8 cellular contexts compared by ENCODE assay signal in the genomic region with DNA sequence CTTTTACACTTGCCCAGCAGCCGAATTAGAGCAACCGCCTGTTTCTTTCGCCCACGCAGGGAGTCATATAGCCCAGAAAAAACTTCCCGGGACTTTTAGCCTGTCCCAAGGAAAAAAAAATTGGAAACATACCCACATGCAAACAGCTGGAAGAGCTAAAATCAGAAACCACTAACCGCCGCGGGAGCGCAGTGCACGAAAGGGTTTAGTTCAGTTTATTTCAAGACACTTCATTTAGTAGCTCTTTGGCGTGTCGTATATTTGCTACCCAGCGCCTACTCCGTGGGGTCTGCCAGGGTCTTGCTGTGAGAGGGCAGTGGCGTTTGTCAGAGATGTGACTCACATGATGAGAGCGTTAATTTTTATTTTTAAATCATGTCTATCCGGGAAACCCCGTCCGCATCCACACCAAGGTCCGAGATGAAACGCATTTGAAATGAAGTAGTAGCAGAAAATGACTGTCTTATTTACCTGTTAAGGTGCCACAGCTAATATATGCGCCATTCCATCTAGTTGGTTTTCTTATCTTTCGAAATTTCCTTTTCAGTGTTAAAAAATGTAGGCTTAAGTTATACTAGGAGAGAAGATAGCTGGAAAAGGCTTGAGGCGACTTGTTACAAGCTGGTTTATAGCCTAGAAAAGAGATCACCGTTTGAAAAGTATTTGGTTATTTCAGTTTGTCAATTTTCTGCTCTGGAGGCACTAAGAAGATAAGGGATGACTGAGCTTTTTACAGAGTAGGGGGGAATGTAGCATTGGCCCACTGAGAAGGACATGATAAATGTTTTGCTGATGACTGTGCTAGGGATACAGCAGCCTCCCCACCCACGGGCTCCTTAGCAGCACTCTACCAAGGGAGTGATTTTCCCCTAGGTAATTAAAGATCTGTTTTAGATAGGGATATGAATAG. TPM values are rescaled to one million over a fixed set of nuclear protein-coding genes. Genes with fewer than 3 reads are reported as not detected.
DNase-seq lines count a peak whose midpoint lies in the region; ATAC-seq, FAIRE-seq and TF ChIP-seq lines count a peak whose summit lies in the region.

No MANE protein-coding gene starts in this region.

- no peak for TF ChIP-seq POLR2A in GM12891 (IDR thresholded peaks at IDR 0.05; ENCODE audit: low read depth, low read length)

- H3K27ac Mint-ChIP-seq in endothelial cell (ENCODE audit: unreplicated experiment) = no peak overlapping the region
- peak overlapping the region in 4 of 10 donors; percentile 32 to 84 (median 66) for H3K27ac Mint-ChIP-seq in naive thymus-derived CD8-positive, alpha-beta T cell

- no peak for FAIRE-seq in GM12891 (lab: Jason Lieb, UNC)

- no peak for TF ChIP-seq CTCF in endothelial cell (IDR thresholded peaks at IDR 0.05; ENCODE audit: unreplicated experiment)

- H3K36me3 Mint-ChIP-seq in endothelial cell (ENCODE audit: low read depth, unreplicated experiment) = peaks cover 3% of the 10 kb centered on the region
- no peaks in the 10 kb centered on the region for H3K36me3 Mint-ChIP-seq in naive thymus-derived CD8-positive, alpha-beta T cell

- no peaks in the 10 kb centered on the region for H3K9me3 Mint-ChIP-seq in endothelial cell (ENCODE audit: unreplicated experiment)
- H3K9me3 Mint-ChIP-seq in naive thymus-derived CD8-positive, alpha-beta T cell = no peaks in the 10 kb centered on the region

- H3K4me3 Mint-ChIP-seq in endothelial cell (ENCODE audit: unreplicated experiment) = peak overlapping the region; percentile 93
- peak overlapping the region; percentile 73 to 91 (median 84) for H3K4me3 Mint-ChIP-seq in naive thymus-derived CD8-positive, alpha-beta T cell

- POLR2A ChIA-PET in naive thymus-derived CD8-positive, alpha-beta T cell (lab: Charles Lee) = interaction anchor here (1.0 kb wide), 1 partner anchor 707 kb away, joined by 3 read pairs; no protein-coding TSS in a partner anchor

- no peak for ATAC-seq in naive thymus-derived CD8-positive, alpha-beta T cell
- no peak for ATAC-seq in HG02970 (IDR thresholded peaks at IDR 0.05; ENCODE audit: low FRiP score, unreplicated experiment)

- peaks cover 7% of the 10 kb centered on the region for H3K4me1 Mint-ChIP-seq in endothelial cell (ENCODE audit: unreplicated experiment)
- H3K4me1 Mint-ChIP-seq in naive thymus-derived CD8-positive, alpha-beta T cell = peaks cover 8 to 21% (median 20%) of the 10 kb centered on the region in 4 donors

- DNase-seq in stimulated activated CD4-positive, alpha-beta T cell treated with anti-CD3 and anti-CD28 coated beads, Interleukin-4, amount 100 ng/mL, for 24 hours = peak; percentile 3
- no peak for DNase-seq in stimulated activated CD4-positive, alpha-beta T cell treated with anti-CD3 and anti-CD28 coated beads, Interleukin-4, amount 100 ng/mL, for 4 hours
- DNase-seq in RPMI8226 = peak; percentile 3
- DNase-seq in endothelial cell (ENCODE audit: low spot score) = no peak
- peak in 3 of 10 donors; percentile 10 to 14 (median 12) for DNase-seq in naive thymus-derived CD8-positive, alpha-beta T cell
- no peak for DNase-seq in GM12891 (ENCODE audit: insufficient read length, low spot score)
- DNase-seq in HPDE6-E6E7 (ENCODE audit: extremely low spot score) = no peak

- peaks cover 8% of the 10 kb centered on the region for H3K27me3 Mint-ChIP-seq in endothelial cell (ENCODE audit: unreplicated experiment)
- H3K27me3 Mint-ChIP-seq in naive thymus-derived CD8-positive, alpha-beta T cell = peaks cover 12 to 35% (median 17%) of the 10 kb centered on the region in 5 donors

TF ChIP-seq in GM12891, 5 proteins besides CTCF, POLR2A, EP300 and RAD21:
- no peak for TF ChIP-seq PAX5 (IDR thresholded peaks at IDR 0.05; ENCODE audit: insufficient read depth, low read length, severe bottlenecking)
- no peak for TF ChIP-seq SPI1 (IDR thresholded peaks at IDR 0.05; ENCODE audit: low read depth, low read length)
- TF ChIP-seq TAF1 (IDR thresholded peaks at IDR 0.05; ENCODE audit: low read depth, low read length) = no peak
- no peak for TF ChIP-seq POU2F2 (IDR thresholded peaks at IDR 0.05; ENCODE audit: low read depth, low read length)
- no peak for TF ChIP-seq POLR2AphosphoS5 (IDR thresholded peaks at IDR 0.05; ENCODE audit: low read depth, low read length)
TF ChIP-seq in GM12891: peak in this region for 0.

RNA-seq across cellular contexts. Expression of gene KLF5, which starts 1.7 kb away (rescaled TPM):
- total RNA-seq in endothelial cell (ENCODE audit: unreplicated experiment) = 2.4 TPM
- 1 to 10 TPM; 4.7 to 5.3 TPM for total RNA-seq in naive thymus-derived CD8-positive, alpha-beta T cell
- polyA plus RNA-seq in naive thymus-derived CD8-positive, alpha-beta T cell = 1 to 10 TPM in 1 of 3 donors, under 1 TPM in 2; 0.44 to 1.1 (median 0.61) TPM
- polyA plus RNA-seq in GM12891 (2012; ENCODE audit: low read depth, missing spikeins) = 1.4 TPM

Comparison
In these comparisons a context has a peak if more than half of its experiments do, and no peak if none do; other contexts are left out.
1. DNase-seq: peak in stimulated activated CD4-positive, alpha-beta T cell treated with anti-CD3 and anti-CD28 coated beads, Interleukin-4, amount 100 ng/mL, for 24 hours (single experiment) and RPMI8226 (single experiment); none in stimulated activated CD4-positive, alpha-beta T cell treated with anti-CD3 and anti-CD28 coated beads, Interleukin-4, amount 100 ng/mL, for 4 hours (0 of 2), endothelial cell (single experiment), GM12891 (single experiment) and HPDE6-E6E7 (single experiment).